9 cellular contexts compared by ENCODE assay signal in the genomic region with DNA sequence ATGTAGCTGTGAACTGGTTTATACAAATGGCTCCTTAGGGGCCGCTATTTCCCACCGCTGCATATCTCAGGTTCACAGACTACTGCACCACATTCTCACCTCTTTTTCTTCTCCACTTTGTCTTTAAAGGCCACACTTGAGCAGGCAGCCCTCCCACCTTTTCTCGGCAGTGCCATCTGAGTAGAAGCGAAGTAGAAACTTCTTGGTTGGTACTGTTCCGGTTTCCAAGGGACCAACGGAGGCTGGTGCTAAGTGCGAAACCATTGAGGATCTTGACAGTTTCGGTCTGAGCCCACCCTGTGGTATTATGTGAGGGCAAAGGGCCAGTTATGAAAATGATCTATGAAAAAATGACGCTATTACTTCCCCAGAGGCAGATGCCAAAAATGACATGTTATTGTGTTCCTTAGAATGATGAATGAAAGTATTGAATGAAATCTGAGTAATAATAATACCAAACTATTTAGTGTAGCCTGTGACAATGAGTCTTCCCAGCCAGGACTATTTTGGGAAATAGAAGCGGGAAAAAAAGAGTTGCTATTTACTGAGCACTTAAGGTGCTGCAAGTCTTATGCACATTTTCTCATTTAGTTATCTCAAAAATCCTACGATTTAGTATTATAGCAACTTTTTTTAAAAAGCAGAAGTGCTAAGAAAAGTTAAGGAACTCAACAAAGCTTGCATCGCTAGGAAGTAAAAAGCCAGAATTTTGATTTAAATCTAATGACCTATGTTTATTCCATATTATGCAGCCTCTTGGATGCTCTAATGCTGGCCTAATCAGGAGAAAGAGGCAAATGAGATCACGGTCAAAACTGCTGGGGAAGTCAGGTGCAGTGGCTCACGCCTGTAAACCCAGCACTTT. TPM values are rescaled to one million over a fixed set of nuclear protein-coding genes. Genes with fewer than 3 reads are reported as not detected.
A peak's percentile ranks its signal among the peaks of the same experiment; 100 is the strongest.
DNase-seq lines count a peak whose midpoint lies in the region; ATAC-seq and TF ChIP-seq lines count a peak whose summit lies in the region.
"Had no signal": no experiment of that assay in that cellular context is flagged by ENCODE, and none has a peak within 500 bp of the region (broad histone marks: within the 10 kb centered on the region; RNA-seq: fewer than 3 reads in every experiment).

No MANE protein-coding gene starts in this region.

- peaks cover 0 to 9% (median 7%) of the 10 kb centered on the region in 3 donors for H3K27me3 Mint-ChIP-seq in immature natural killer cell (ENCODE audit: low read depth in 3 of 3)

- H3K4me2 ChIP-seq in MM.1S (ENCODE audit: low read depth, low read length), result peak overlapping the region; percentile 99

- peak; percentile 39 for DNase-seq in GM13977 (ENCODE audit: low spot score)
- DNase-seq in MM.1S, result peak; percentile 92
- peak; percentile 62 to 79 (median 67) for DNase-seq in immature natural killer cell
- no peak for DNase-seq in NCI-H146 treated with DMSO at 0.1 percent for 48 hours (lab: John Stamatoyannopoulos, UW; ENCODE audit: unreplicated experiment)
- DNase-seq in NCI-H524 treated with DMSO at 0.1 percent for 48 hours (lab: John Stamatoyannopoulos, UW), result no peak
- DNase-seq in dermis blood vessel endothelial cell, result no peak
- no peak for DNase-seq in NCI-H1417 (lab: John Stamatoyannopoulos, UW)

- no peaks in the 10 kb centered on the region for H3K36me3 ChIP-seq in MM.1S (replicated peaks; ENCODE audit: insufficient read depth, low read length)

- in situ Hi-C loops in GM13977 (cut with MboI; ENCODE audit: low pct_unique_long_range_greater_than_20kb, low sequenced_read_pairs, unreplicated experiment), result loop anchor here (25.0 kb wide), 3 partner anchors 93 to 843 kb away; partner anchors contain the start of genes LIAS, RPL9 and UBE2K

- peak overlapping the region; percentile 24 to 93 (median 76) for H3K27ac Mint-ChIP-seq in immature natural killer cell

- H3K9me3 ChIP-seq in MM.1S (replicated peaks; ENCODE audit: insufficient read depth, low read length), result no peaks in the 10 kb centered on the region

- H3K9me2 ChIP-seq in MM.1S (replicated peaks; ENCODE audit: insufficient read depth, low read length), result no peaks in the 10 kb centered on the region

- ATAC-seq in GM21619 (IDR thresholded peaks at IDR 0.05; ENCODE audit: unreplicated experiment), result peak; percentile 35

- H3K27me3 ChIP-seq in MM.1S (replicated peaks; ENCODE audit: insufficient read depth, low read length), result no peaks in the 10 kb centered on the region

- peaks cover 79% of the 10 kb centered on the region for H3F3A ChIP-seq in MM.1S (ENCODE audit: insufficient read depth, low read length)

- peaks cover 66% of the 10 kb centered on the region for H3K4me1 ChIP-seq in MM.1S (ENCODE audit: low read length)

- H3K27ac ChIP-seq in MM.1S (ENCODE audit: low read length), result peak overlapping the region; percentile 96
- H3K27ac ChIP-seq: parathyroid adenoma had no signal

- H3K79me2 ChIP-seq in MM.1S (ENCODE audit: low read length), result peaks cover 16% of the 10 kb centered on the region
- H3K79me2 ChIP-seq: parathyroid adenoma had no signal

- H3K9me3 Mint-ChIP-seq in immature natural killer cell, result peaks cover 0 to 1% (median 0%) of the 10 kb centered on the region in 6 donors

- TF ChIP-seq CTCF in GM13977 (IDR thresholded peaks at IDR 0.05; ENCODE audit: extremely low read depth, insufficient read depth, missing control alignments) (peak; percentile 22), MM.1S (IDR thresholded peaks at IDR 0.05; ENCODE audit: low read length) (peak; percentile 39)

- peaks cover 77 to 81% of the 10 kb centered on the region in 2 donors for H3K4me1 Mint-ChIP-seq in immature natural killer cell

- H3K4me3 Mint-ChIP-seq in immature natural killer cell, result peak overlapping the region; percentile 8 to 86 (median 59)

- peak overlapping the region; percentile 29 for H3K4me3 ChIP-seq in MM.1S (ENCODE audit: low read length)

- H2AFZ ChIP-seq in MM.1S (ENCODE audit: low read length), result peak overlapping the region; percentile 6; the same call in 1 of the 2 replicates
- H2AFZ ChIP-seq: parathyroid adenoma had no signal

- no peaks in the 10 kb centered on the region for H4K20me1 ChIP-seq in MM.1S (ENCODE audit: insufficient read depth, low read length)

- H3K36me3 Mint-ChIP-seq in immature natural killer cell, result no peaks in the 10 kb centered on the region

- H3K9ac ChIP-seq in MM.1S (ENCODE audit: low read length), result peak overlapping the region; percentile 78
- H3K9ac ChIP-seq: parathyroid adenoma had no signal

RNA-seq across cellular contexts. Expression of gene CHRNA9, which starts 29.6 kb away (rescaled TPM):
- not detected for polyA plus RNA-seq in immature natural killer cell
- total RNA-seq in dermis blood vessel endothelial cell, result not detected in 2 replicates

Comparison
In these comparisons a context has a peak if more than half of its experiments do, and no peak if none do; other contexts are left out.
1. DNase-seq: peak in GM13977 (single experiment), MM.1S (single experiment) and immature natural killer cell (3 of 3); none in NCI-H146 treated with DMSO at 0.1 percent for 48 hours (single experiment), NCI-H524 treated with DMSO at 0.1 percent for 48 hours (single experiment), dermis blood vessel endothelial cell (single experiment) and NCI-H1417 (0 of 3).